Comparison of ENCODE assay signal across 26 cellular contexts in genomic region chr7:140298213-140298612, GRCh38.
"Had no signal": no experiment of that assay in that cellular context is flagged by ENCODE, and none has a peak within 500 bp of the region (broad histone marks: within the 10 kb centered on the region; RNA-seq: fewer than 3 reads in every experiment).

No MANE protein-coding gene starts in this region.

- H3K27ac Mint-ChIP-seq: stimulated activated naive CD8-positive, alpha-beta T cell treated with anti-CD3 and anti-CD28 coated beads, Interleukin-15, amount 100 ng/mL, for 72 hours had no signal

- H3K9me3 ChIP-seq: gastroesophageal sphincter, heart left ventricle, left lung, ovary, psoas muscle, suprapubic skin, vagina had no signal

- H3K27me3 Mint-ChIP-seq: naive thymus-derived CD8-positive, alpha-beta T cell; stimulated activated naive CD8-positive, alpha-beta T cell treated with anti-CD3 and anti-CD28 coated beads, Interleukin-15, amount 100 ng/mL, for 72 hours had no signal

- DNase-seq: dermis blood vessel endothelial cell; effector memory CD4-positive, alpha-beta T cell; erythroblast; heart left ventricle; kidney; left lung; mesendoderm; midbrain; naive thymus-derived CD8-positive, alpha-beta T cell; occipital lobe; ovary; posterior cingulate gyrus; psoas muscle; right cardiac atrium; stimulated activated CD4-positive, alpha-beta T cell treated with anti-CD3 and anti-CD28 coated beads, Interleukin-15, amount 100 ng/mL, for 24 hours; stimulated activated CD4-positive, alpha-beta T cell treated with anti-CD3 and anti-CD28 coated beads, Interleukin-2, amount 100 ng/mL, for 48 hours; stimulated activated naive CD4-positive, alpha-beta T cell; stimulated activated naive CD8-positive, alpha-beta T cell treated with anti-CD3 and anti-CD28 coated beads, Interleukin-15, amount 100 ng/mL, for 72 hours; trophoblast cell had no signal

- H3K36me3 ChIP-seq: gastroesophageal sphincter, heart left ventricle, left lung, ovary, suprapubic skin, vagina had no signal

- H3K4me1 ChIP-seq: gastroesophageal sphincter, heart left ventricle, psoas muscle, suprapubic skin, vagina had no signal

- FAIRE-seq: endothelial cell of umbilical vein, kidney had no signal

- H3K27me3 ChIP-seq: gastroesophageal sphincter, heart left ventricle, hepatocyte, left lung, ovary, suprapubic skin, vagina had no signal

- H3K4me3 Mint-ChIP-seq: naive thymus-derived CD8-positive, alpha-beta T cell; stimulated activated naive CD8-positive, alpha-beta T cell treated with anti-CD3 and anti-CD28 coated beads, Interleukin-15, amount 100 ng/mL, for 72 hours had no signal

- H3K4me1 Mint-ChIP-seq: stimulated activated naive CD8-positive, alpha-beta T cell treated with anti-CD3 and anti-CD28 coated beads, Interleukin-15, amount 100 ng/mL, for 72 hours had no signal

- H3K9me3 Mint-ChIP-seq: naive thymus-derived CD8-positive, alpha-beta T cell; stimulated activated naive CD8-positive, alpha-beta T cell treated with anti-CD3 and anti-CD28 coated beads, Interleukin-15, amount 100 ng/mL, for 72 hours had no signal

- H3K4me3 ChIP-seq: coronary artery, gastroesophageal sphincter, heart left ventricle, hepatocyte, left lung, ovary, psoas muscle, skin epidermis, suprapubic skin, vagina had no signal

- ATAC-seq: gastroesophageal sphincter; heart left ventricle; left lung; naive thymus-derived CD8-positive, alpha-beta T cell; psoas muscle; right cardiac atrium; stimulated activated naive CD8-positive, alpha-beta T cell treated with anti-CD3 and anti-CD28 coated beads, Interleukin-15, amount 100 ng/mL, for 72 hours had no signal

- H3K36me3 Mint-ChIP-seq: naive thymus-derived CD8-positive, alpha-beta T cell had no signal

- H3K27ac ChIP-seq: coronary artery, gastroesophageal sphincter, heart left ventricle, hepatocyte, left lung, ovary, psoas muscle, skin epidermis, suprapubic skin, vagina had no signal
